In the genomic region with DNA sequence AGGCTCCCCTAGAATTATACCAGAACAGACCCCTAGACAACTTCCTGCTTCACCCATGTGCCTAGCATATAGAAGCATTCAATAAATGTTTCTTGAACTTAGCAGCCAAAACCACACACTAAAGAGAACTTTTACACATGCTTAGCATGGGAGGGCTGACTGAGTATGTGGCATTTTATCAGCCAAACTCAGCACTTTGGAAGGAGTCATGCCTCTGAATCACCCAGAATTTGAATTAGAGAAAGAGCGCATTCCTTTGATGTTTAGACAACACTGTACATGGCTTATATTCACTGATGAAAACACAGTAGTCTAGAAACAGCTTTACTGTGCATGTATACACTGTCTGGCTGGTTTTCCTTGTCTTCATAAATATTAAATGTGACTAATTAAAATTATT, we compare ENCODE assay signal across 20 cellular contexts. TPM values are rescaled to one million over a fixed set of nuclear protein-coding genes. Genes with fewer than 3 reads are reported as not detected.
DNase-seq lines count a peak whose midpoint lies in the region; ATAC-seq and TF ChIP-seq lines count a peak whose summit lies in the region.
"Had no signal": no experiment of that assay in that cellular context is flagged by ENCODE, and none has a peak within 500 bp of the region (broad histone marks: within the 10 kb centered on the region; RNA-seq: fewer than 3 reads in every experiment).

No MANE protein-coding gene starts in this region.

- H3K9me3 ChIP-seq in AG04450 (ENCODE audit: control insufficient read depth, insufficient read depth, low read length) (no peaks in the 10 kb centered on the region), body of pancreas (no peaks in the 10 kb centered on the region)
- H3K9me3 ChIP-seq: prostate gland, upper lobe of right lung had no signal

- POLR2A ChIA-PET in AG04450 (lab: Yijun Ruan, JAX): no interaction called here

- H3K36me3 ChIP-seq in body of pancreas (replicated peaks in 1 of 2; ENCODE audit: insufficient read depth in 1 of 2, low read depth in 2 of 2): no peaks in the 10 kb centered on the region
- H3K36me3 ChIP-seq: prostate gland, upper lobe of right lung had no signal

- WGBS in body of pancreas, 2 donors: 95 to 97% methylated on average over 1 of the region's 1 CpG

- peaks cover 2% of the 10 kb centered on the region for H3K27me3 ChIP-seq in AG04450 (ENCODE audit: control insufficient read depth, insufficient read depth, low read length)
- no peaks in the 10 kb centered on the region for H3K27me3 ChIP-seq in body of pancreas
- H3K27me3 ChIP-seq: upper lobe of right lung had no signal

- H3K27ac ChIP-seq in AG04450 (ENCODE audit: low read depth, low read length): no peak overlapping the region
- H3K27ac ChIP-seq in body of pancreas: no peak overlapping the region
- H3K27ac ChIP-seq: prostate gland, upper lobe of right lung had no signal

- ATAC-seq in GM18511 (IDR thresholded peaks at IDR 0.05; ENCODE audit: unreplicated experiment) (no peak), body of pancreas (no peak), HG03108 (IDR thresholded peaks at IDR 0.05; ENCODE audit: unreplicated experiment) (no peak)
- ATAC-seq: upper lobe of right lung had no signal

- intact Hi-C loops in body of pancreas (cut with DNase I): no loop called here

- H3K4me3 ChIP-seq in AG04450 (ENCODE audit: low read depth, low read length) (no peak overlapping the region), body of pancreas (no peak overlapping the region)
- H3K4me3 ChIP-seq: prostate gland, upper lobe of right lung had no signal

- DNase-seq in AG04450 (ENCODE audit: low read depth, low spot score) (peak; percentile 36), HS-27A (ENCODE audit: low read depth) (peak; percentile 64), astrocyte of the hippocampus (ENCODE audit: low read depth, low spot score) (peak; percentile 91), iris pigment epithelial cell (ENCODE audit: low read depth) (peak; percentile 64), body of pancreas (no peak), NCI-H774 (lab: John Stamatoyannopoulos, UW) (no peak)
- DNase-seq: activated B cell treated with CpG ODN at 0.5 μM for 24 hours; activated CD8-positive, alpha-beta memory T cell treated with anti-CD3 and anti-CD28 coated beads, Interleukin-2, amount 50 U/mL, for 4 hours; activated naive CD8-positive, alpha-beta T cell treated with anti-CD3 and anti-CD28 coated beads, Interleukin-2, amount 10 ng/mL, durations not matched to agents 7 days and 5 days; AML-193; glutamatergic neuron; islet precursor cell; Kasumi-1; NCI-H2107; stimulated activated CD4-positive, alpha-beta T cell treated with anti-CD3 and anti-CD28 coated beads, Interleukin-2, amount 100 ng/mL, for 24 hours; upper lobe of right lung had no signal

- TF ChIP-seq CTCF in AG04450 (IDR thresholded peaks at IDR 0.05; ENCODE audit: low read depth, low read length) (no peak), body of pancreas (IDR thresholded peaks at IDR 0.05) (no peak)

- no peaks in the 10 kb centered on the region for H3K4me1 ChIP-seq in body of pancreas
- H3K4me1 ChIP-seq: prostate gland, upper lobe of right lung had no signal

- CTCF ChIA-PET in AG04450 (lab: Charles Lee): interaction anchor here (2.0 kb wide), 1 partner anchor 7 kb away, joined by 11 read pairs; no protein-coding TSS in a partner anchor

- TF ChIP-seq POLR2A in body of pancreas (IDR thresholded peaks at IDR 0.05): no peak

RNA-seq across cellular contexts. Expression of a gene that starts 26.1 kb away (rescaled TPM):
- polyA plus RNA-seq in AG04450 (2011; rRNA removed): 0.07 TPM in 1 of 2 replicates, not detected in the other
- polyA minus RNA-seq in AG04450 (2011; rRNA and poly(A)+ RNA removed): not detected in 2 replicates
- 1 to 10 TPM in 1 of 2 donors, not detected in 1; 1.6 TPM for total RNA-seq in body of pancreas
- total RNA-seq: activated B cell treated with CpG ODN at 0.5 μM for 24 hours; activated naive CD8-positive, alpha-beta T cell treated with anti-CD3 and anti-CD28 coated beads, Interleukin-2, amount 10 ng/mL, durations not matched to agents 7 days and 5 days; dermis microvascular lymphatic vessel endothelial cell had no signal

Comparison
In these comparisons a context has a peak if more than half of its experiments do, and no peak if none do; other contexts are left out.
1. DNase-seq: peak in AG04450 (single experiment), HS-27A (single experiment), astrocyte of the hippocampus (single experiment) and iris pigment epithelial cell (single experiment); none in body of pancreas (0 of 4) and NCI-H774 (single experiment).